11 cellular contexts compared by ENCODE assay signal in the genomic region with DNA sequence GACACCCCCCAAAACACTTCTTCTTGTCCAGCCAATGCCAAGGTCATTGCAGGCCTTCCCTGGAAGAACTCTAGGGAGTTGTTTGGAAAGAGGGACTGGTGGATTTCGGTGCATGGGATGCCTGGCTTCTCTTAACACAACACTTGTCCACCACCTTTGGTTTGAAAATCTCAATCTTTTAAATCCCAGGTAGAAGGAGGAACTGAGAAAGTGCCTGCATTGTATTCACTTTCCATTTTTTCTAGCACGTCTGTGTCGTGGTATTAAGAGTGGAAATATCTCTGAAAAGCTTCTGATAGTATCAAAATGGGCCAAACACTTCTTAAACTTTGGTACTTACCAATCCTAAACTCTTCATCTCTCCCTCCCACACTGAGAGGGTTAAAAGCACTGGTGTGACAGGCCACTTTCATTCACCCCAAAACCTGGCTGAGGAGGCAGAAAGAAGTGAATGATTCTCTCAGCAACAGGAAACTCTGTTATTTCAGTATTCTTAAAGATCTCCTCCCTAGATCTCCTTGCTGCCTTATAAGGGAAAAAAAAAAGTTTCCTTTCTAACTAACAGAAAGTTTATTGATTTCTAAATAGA. TPM values are rescaled to one million over a fixed set of nuclear protein-coding genes. Genes with fewer than 3 reads are reported as not detected.
A peak's percentile ranks its signal among the peaks of the same experiment; 100 is the strongest.
DNase-seq lines count a peak whose midpoint lies in the region; ATAC-seq and TF ChIP-seq lines count a peak whose summit lies in the region.
"Had no signal": no experiment of that assay in that cellular context is flagged by ENCODE, and none has a peak within 500 bp of the region (broad histone marks: within the 10 kb centered on the region; RNA-seq: fewer than 3 reads in every experiment).

No MANE protein-coding gene starts in this region.

- ATAC-seq in CD4-positive, CD25-positive, alpha-beta regulatory T cell (ENCODE audit: low read depth in 2 of 2), result no peak
- ATAC-seq in GM21360 (IDR thresholded peaks at IDR 0.05; ENCODE audit: unreplicated experiment), result peak; percentile 27
- ATAC-seq in RWPE2 (ENCODE audit: low read depth), result no peak
- ATAC-seq: effector memory CD8-positive, alpha-beta T cell had no signal

- H3K79me1 ChIP-seq in mesenchymal stem cell (replicated peaks; ENCODE audit: low read length, poor library complexity, severe bottlenecking), result peaks cover 2% of the 10 kb centered on the region

- no peak overlapping the region for H3K4me2 ChIP-seq in mesenchymal stem cell (ENCODE audit: low read length, poor library complexity, severe bottlenecking)

- no peak overlapping the region for H2BK15ac ChIP-seq in mesenchymal stem cell (ENCODE audit: low read depth, poor library complexity, severe bottlenecking)

- no peak overlapping the region for H2AFZ ChIP-seq in mesenchymal stem cell (ENCODE audit: low read depth, low read length)

- H4K8ac ChIP-seq in mesenchymal stem cell (ENCODE audit: low read length), result no peak overlapping the region

- H2BK12ac ChIP-seq in mesenchymal stem cell (ENCODE audit: low read length in 2 of 2), result no peak overlapping the region

- no peak overlapping the region for H3K27ac Mint-ChIP-seq in CD4-positive, CD25-positive, alpha-beta regulatory T cell

- H3K9me3 ChIP-seq in CD4-positive, CD25-positive, alpha-beta regulatory T cell (ENCODE audit: control insufficient read depth in 2 of 2, low read length in 2 of 2), result no peaks in the 10 kb centered on the region
- H3K9me3 ChIP-seq in RWPE2 (ENCODE audit: severe bottlenecking), result no peaks in the 10 kb centered on the region
- no peaks in the 10 kb centered on the region for H3K9me3 ChIP-seq in mesenchymal stem cell (ENCODE audit: control insufficient read depth, low read length)

- peak overlapping the region; percentile 17 for H2AK5ac ChIP-seq in mesenchymal stem cell (ENCODE audit: low read length, severe bottlenecking)

- H2BK120ac ChIP-seq in mesenchymal stem cell (ENCODE audit: low read depth, low read length), result no peak overlapping the region

- H3K14ac ChIP-seq in mesenchymal stem cell (ENCODE audit: low read length in 2 of 2), result no peak overlapping the region

- H3K27me3 ChIP-seq in CD4-positive, CD25-positive, alpha-beta regulatory T cell (ENCODE audit: control insufficient read depth, insufficient read depth, low read length), result peaks cover 10% of the 10 kb centered on the region
- H3K27me3 ChIP-seq in RWPE2 (ENCODE audit: insufficient read depth, poor library complexity, severe bottlenecking) (no peaks in the 10 kb centered on the region), mesenchymal stem cell (ENCODE audit: control insufficient read depth in 1 of 2, insufficient read depth in 1 of 2, low read length in 2 of 2) (no peaks in the 10 kb centered on the region)

- H3K18ac ChIP-seq in mesenchymal stem cell (ENCODE audit: low read depth in 1 of 2, low read length in 2 of 2), result no peak overlapping the region

- peaks cover 0 to 14% (median 0%) of the 10 kb centered on the region in 7 donors for H3K9me3 Mint-ChIP-seq in CD4-positive, CD25-positive, alpha-beta regulatory T cell
- H3K9me3 Mint-ChIP-seq: effector memory CD8-positive, alpha-beta T cell had no signal

- peaks cover 74% of the 10 kb centered on the region for H3K27me3 Mint-ChIP-seq in CD4-positive, CD25-positive, alpha-beta regulatory T cell

- no peak overlapping the region for H3K4me3 ChIP-seq in CD4-positive, CD25-positive, alpha-beta regulatory T cell (ENCODE audit: low read depth, low read length)
- H3K4me3 ChIP-seq in RWPE2 (ENCODE audit: severe bottlenecking), result no peak overlapping the region
- peak overlapping the region in 1 of 2 experiments; percentile 86 for H3K4me3 ChIP-seq in mesenchymal stem cell (ENCODE audit: insufficient read depth in 1 of 2, low read depth in 1 of 2, low read length in 2 of 2)

- H3K36me3 Mint-ChIP-seq in CD4-positive, CD25-positive, alpha-beta regulatory T cell, result peaks cover 3% of the 10 kb centered on the region

- peak overlapping the region; percentile 90 for H3K9ac ChIP-seq in mesenchymal stem cell (ENCODE audit: low read length)

- no peaks in the 10 kb centered on the region for H3K36me3 ChIP-seq in CD4-positive, CD25-positive, alpha-beta regulatory T cell (ENCODE audit: control insufficient read depth, insufficient read depth, low read length)
- H3K36me3 ChIP-seq in RWPE2 (ENCODE audit: low read depth), result no peaks in the 10 kb centered on the region
- H3K36me3 ChIP-seq in mesenchymal stem cell (ENCODE audit: control insufficient read depth in 1 of 2, insufficient read depth in 2 of 2, low read depth in 1 of 2, low read length in 2 of 2), result no peaks in the 10 kb centered on the region

- H3K4me1 ChIP-seq in CD4-positive, CD25-positive, alpha-beta regulatory T cell (ENCODE audit: control insufficient read depth, insufficient read depth, low read length, poor library complexity, severe bottlenecking), result peaks cover 24% of the 10 kb centered on the region
- H3K4me1 ChIP-seq in RWPE2 (ENCODE audit: insufficient read depth, poor library complexity, severe bottlenecking) (peaks cover 44% of the 10 kb centered on the region), mesenchymal stem cell (ENCODE audit: control insufficient read depth, insufficient read depth, low read depth, low read length) (peaks cover 5% of the 10 kb centered on the region)

- H3K23ac ChIP-seq in mesenchymal stem cell (ENCODE audit: low read length in 2 of 2), result no peak overlapping the region

- TF ChIP-seq CTCF in RWPE2 (IDR thresholded peaks at IDR 0.05; ENCODE audit: poor library complexity, severe bottlenecking), result no peak

- no peak overlapping the region for H3K4ac ChIP-seq in mesenchymal stem cell (ENCODE audit: low read depth in 1 of 2, low read length in 2 of 2)

- no peak overlapping the region for H4K91ac ChIP-seq in mesenchymal stem cell (ENCODE audit: low read length)

- H3K4me1 Mint-ChIP-seq in CD4-positive, CD25-positive, alpha-beta regulatory T cell, result peaks cover 6 to 46% (median 15%) of the 10 kb centered on the region in 4 donors

- peak overlapping the region in 3 of 4 donors; percentile 7 to 44 (median 19) for H3K4me3 Mint-ChIP-seq in CD4-positive, CD25-positive, alpha-beta regulatory T cell

- 100% methylated on average over 3 of the region's 3 CpGs for WGBS in mesenchymal stem cell

- no peak overlapping the region for H3K27ac ChIP-seq in CD4-positive, CD25-positive, alpha-beta regulatory T cell (ENCODE audit: insufficient read depth, low read length, poor library complexity, severe bottlenecking)
- peak overlapping the region; percentile 96 for H3K27ac ChIP-seq in RWPE2 (ENCODE audit: poor library complexity, severe bottlenecking)
- H3K27ac ChIP-seq in mesenchymal stem cell (ENCODE audit: low read length, poor library complexity, severe bottlenecking), result no peak overlapping the region

- H2BK5ac ChIP-seq in mesenchymal stem cell (ENCODE audit: low read depth, low read length, poor library complexity, severe bottlenecking), result no peak overlapping the region

- no peak for DNase-seq in CD4-positive, CD25-positive, alpha-beta regulatory T cell
- no peak for DNase-seq in RWPE2 (ENCODE audit: low spot score)
- no peak for DNase-seq in mesenchymal stem cell
- no peak for DNase-seq in stimulated activated CD8-positive, alpha-beta memory T cell treated with anti-CD3 and anti-CD28 coated beads, Interleukin-4, amount 100 ng/mL, for 48 hours
- no peak for DNase-seq in HT-29 (ENCODE audit: low spot score)
- DNase-seq in cerebellar cortex (ENCODE audit: low spot score), result no peak
- DNase-seq in amygdala (lab: John Stamatoyannopoulos, UW), result no peak
- DNase-seq: activated CD4-positive, alpha-beta T cell treated with anti-CD3 and anti-CD28 coated beads, Interleukin-2, amount 50 U/mL, for 48 hours; effector memory CD8-positive, alpha-beta T cell; NCI-H2029 treated with DMSO at 0.1 percent for 48 hours had no signal

RNA-seq across cellular contexts. Expression of gene NFIB, which starts 3.8 kb away (rescaled TPM):
- 0.20 TPM for total RNA-seq in CD4-positive, CD25-positive, alpha-beta regulatory T cell
- not detected for polyA plus RNA-seq in CD4-positive, CD25-positive, alpha-beta regulatory T cell
- polyA plus RNA-seq in mesenchymal stem cell (2013, experiment 1 of 2), result 1.2 TPM
- 0.78 TPM for polyA plus RNA-seq in mesenchymal stem cell (2013, experiment 2 of 2)
- total RNA-seq in HT-29 (2014; rRNA removed; shearing (Covaris generic)), result 13.6 and 29.5 TPM in 2 replicates

Comparison
In these comparisons a context has a peak if more than half of its experiments do, and no peak if none do; other contexts are left out.
1. RNA of gene NFIB, which starts 3.8 kb away (total RNA-seq): 13.6 to 29.5 TPM in HT-29; 0.20 TPM in CD4-positive, CD25-positive, alpha-beta regulatory T cell (single experiment); every median in the first group is over 10 times any median in the second.